In genomic region chr6:119138906-119139541, GRCh38 we compare ENCODE assay signal across 8 cellular contexts.
DNase-seq lines count a peak whose midpoint lies in the region; ATAC-seq and TF ChIP-seq lines count a peak whose summit lies in the region.

No MANE protein-coding gene starts in this region.

- H3K4me3 ChIP-seq in adipocyte (ENCODE audit: low read length) (no peak overlapping the region), ascending aorta (no peak overlapping the region)

- H3K27me3 Mint-ChIP-seq in activated T-cell treated with anti-CD3 and anti-CD28 coated beads, Interleukin-2, amount 50 U/mL, for 4 hours (ENCODE audit: low read depth), result peaks cover 1% of the 10 kb centered on the region
- H3K27me3 Mint-ChIP-seq in activated T-cell treated with anti-CD3 and anti-CD28 coated beads, Interleukin-2, amount 50 U/mL, for 24 hours, result no peaks in the 10 kb centered on the region
- H3K27me3 Mint-ChIP-seq in activated naive CD4-positive, alpha-beta T cell treated with anti-CD3 and anti-CD28 coated beads for 36 hours (ENCODE audit: low read depth), result no peaks in the 10 kb centered on the region

- no peaks in the 10 kb centered on the region for H3K9me3 Mint-ChIP-seq in activated T-cell treated with anti-CD3 and anti-CD28 coated beads, Interleukin-2, amount 50 U/mL, for 4 hours
- no peaks in the 10 kb centered on the region for H3K9me3 Mint-ChIP-seq in activated T-cell treated with anti-CD3 and anti-CD28 coated beads, Interleukin-2, amount 50 U/mL, for 24 hours
- H3K9me3 Mint-ChIP-seq in activated naive CD4-positive, alpha-beta T cell treated with anti-CD3 and anti-CD28 coated beads for 36 hours, result no peaks in the 10 kb centered on the region

- H3K27me3 ChIP-seq in adipocyte (replicated peaks; ENCODE audit: control insufficient read depth, insufficient read depth, low read length) (no peaks in the 10 kb centered on the region), ascending aorta (no peaks in the 10 kb centered on the region)

- CTCF ChIA-PET in activated naive CD4-positive, alpha-beta T cell treated with anti-CD3 and anti-CD28 coated beads for 36 hours (lab: Charles Lee), result no interaction called here

- no peak overlapping the region for H3K27ac ChIP-seq in ascending aorta

- no peak overlapping the region for H3K4me3 Mint-ChIP-seq in activated T-cell treated with anti-CD3 and anti-CD28 coated beads, Interleukin-2, amount 50 U/mL, for 4 hours
- no peak overlapping the region for H3K4me3 Mint-ChIP-seq in activated T-cell treated with anti-CD3 and anti-CD28 coated beads, Interleukin-2, amount 50 U/mL, for 24 hours
- no peak overlapping the region for H3K4me3 Mint-ChIP-seq in activated naive CD4-positive, alpha-beta T cell treated with anti-CD3 and anti-CD28 coated beads for 36 hours

- H3K9ac ChIP-seq in adipocyte (ENCODE audit: low read length), result peak overlapping the region; percentile 31

- H3K27ac Mint-ChIP-seq in activated T-cell treated with anti-CD3 and anti-CD28 coated beads, Interleukin-2, amount 50 U/mL, for 24 hours, result no peak overlapping the region
- H3K27ac Mint-ChIP-seq in activated naive CD4-positive, alpha-beta T cell treated with anti-CD3 and anti-CD28 coated beads for 36 hours, result no peak overlapping the region

- H3K36me3 ChIP-seq in adipocyte (ENCODE audit: control insufficient read depth, insufficient read depth, low read length, severe bottlenecking) (no peaks in the 10 kb centered on the region), ascending aorta (no peaks in the 10 kb centered on the region)

- TF ChIP-seq CTCF in ascending aorta (IDR thresholded peaks at IDR 0.05), result no peak

- ATAC-seq in activated T-cell treated with anti-CD3 and anti-CD28 coated beads, Interleukin-2, amount 50 U/mL, for 4 hours, result peak; percentile 25 to 43
- peak; percentile 82 for ATAC-seq in HG03108 (IDR thresholded peaks at IDR 0.05; ENCODE audit: unreplicated experiment)

- H3K36me3 Mint-ChIP-seq in activated T-cell treated with anti-CD3 and anti-CD28 coated beads, Interleukin-2, amount 50 U/mL, for 4 hours (ENCODE audit: insufficient read depth), result no peaks in the 10 kb centered on the region
- H3K36me3 Mint-ChIP-seq in activated T-cell treated with anti-CD3 and anti-CD28 coated beads, Interleukin-2, amount 50 U/mL, for 24 hours (ENCODE audit: low read depth), result no peaks in the 10 kb centered on the region
- H3K36me3 Mint-ChIP-seq in activated naive CD4-positive, alpha-beta T cell treated with anti-CD3 and anti-CD28 coated beads for 36 hours (ENCODE audit: low read depth), result no peaks in the 10 kb centered on the region

- no peak for DNase-seq in activated T-cell treated with anti-CD3 and anti-CD28 coated beads, Interleukin-2, amount 50 U/mL, for 4 hours
- DNase-seq in activated T-cell treated with anti-CD3 and anti-CD28 coated beads, Interleukin-2, amount 50 U/mL, for 24 hours, result no peak
- DNase-seq in adipocyte (ENCODE audit: low read depth), result no peak
- DNase-seq in effector CD8-positive, alpha-beta T cell (lab: John Stamatoyannopoulos, UW), result no peak
- no peak for DNase-seq in CD1c-positive myeloid dendritic cell (ENCODE audit: extremely low spot score)
- no peak for DNase-seq in ascending aorta (ENCODE audit: low spot score in 2 of 2)
- no peak for DNase-seq in activated naive CD4-positive, alpha-beta T cell treated with anti-CD3 and anti-CD28 coated beads for 36 hours

- peaks cover 6% of the 10 kb centered on the region for H3K4me1 Mint-ChIP-seq in activated T-cell treated with anti-CD3 and anti-CD28 coated beads, Interleukin-2, amount 50 U/mL, for 4 hours (ENCODE audit: low read depth)
- H3K4me1 Mint-ChIP-seq in activated T-cell treated with anti-CD3 and anti-CD28 coated beads, Interleukin-2, amount 50 U/mL, for 24 hours (ENCODE audit: low read depth), result peaks cover 7% of the 10 kb centered on the region
- H3K4me1 Mint-ChIP-seq in activated naive CD4-positive, alpha-beta T cell treated with anti-CD3 and anti-CD28 coated beads for 36 hours (ENCODE audit: low read depth), result no peaks in the 10 kb centered on the region

- H3K4me1 ChIP-seq in adipocyte (ENCODE audit: control insufficient read depth, insufficient read depth, low read length), result peaks cover 32% of the 10 kb centered on the region
- H3K4me1 ChIP-seq in ascending aorta, result peaks cover 0 to 4% of the 10 kb centered on the region in 2 donors

- no peaks in the 10 kb centered on the region for H3K9me3 ChIP-seq in adipocyte (ENCODE audit: control insufficient read depth, low read length)
- no peaks in the 10 kb centered on the region for H3K9me3 ChIP-seq in ascending aorta

- intact Hi-C loops in ascending aorta (cut with DNase I), result no loop called here
- intact Hi-C loops in activated naive CD4-positive, alpha-beta T cell treated with anti-CD3 and anti-CD28 coated beads for 36 hours (cut with micrococcal nuclease), result no loop called here
